8 cellular contexts compared by ENCODE assay signal in the genomic region with DNA sequence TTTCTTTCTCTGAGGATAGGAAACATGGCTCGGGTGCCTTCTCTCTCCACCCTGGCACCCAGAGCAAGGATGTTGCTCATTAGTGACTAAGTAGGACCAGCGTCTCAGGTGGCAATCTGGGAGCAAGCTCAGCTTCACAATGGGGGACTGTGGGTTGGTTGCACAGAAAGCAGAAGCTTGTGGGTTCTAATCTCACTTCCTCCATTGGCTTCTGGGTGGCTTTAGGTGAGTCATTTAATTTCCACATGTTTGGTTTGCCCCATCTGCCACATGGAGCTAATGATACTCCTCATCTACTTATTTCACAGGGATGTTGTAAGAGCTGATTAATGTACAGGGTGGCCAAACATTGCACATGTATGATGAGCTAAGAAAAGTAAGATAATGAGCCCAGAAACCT. TPM values are rescaled to one million over a fixed set of nuclear protein-coding genes. Genes with fewer than 3 reads are reported as not detected.
DNase-seq lines count a peak whose midpoint lies in the region; ATAC-seq, FAIRE-seq and TF ChIP-seq lines count a peak whose summit lies in the region.

No MANE protein-coding gene starts in this region.

- H3K4me3 ChIP-seq in Panc1 (ENCODE audit: low read depth in 2 of 2, low read length in 2 of 2), result no peak overlapping the region
- H3K4me3 ChIP-seq in choroid plexus epithelial cell (ENCODE audit: low read depth, low read length), result no peak overlapping the region
- peak overlapping the region in 1 of 8 donors; percentile 19 for H3K4me3 ChIP-seq in spleen
- H3K4me3 ChIP-seq in H7 (ENCODE audit: insufficient read depth, low read depth, low read length), result no peak overlapping the region

- H3K9me3 ChIP-seq in Panc1 (ENCODE audit: control insufficient read depth, insufficient read depth, low read depth, low read length), result no peaks in the 10 kb centered on the region
- H3K9me3 ChIP-seq in spleen, result peaks cover 0 to 15% (median 0%) of the 10 kb centered on the region in 8 donors

- DNase-seq in Ammon's horn (ENCODE audit: low spot score) (peak; percentile 40), Panc1 (ENCODE audit: low read depth, low spot score) (no peak), choroid plexus epithelial cell (ENCODE audit: low read depth) (peak; percentile 62), spleen (peak; percentile 82), HTR-8/SVneo (ENCODE audit: insufficient read length, low spot score) (no peak), H7 (no peak)

- in situ Hi-C loops in Panc1 (cut with HindIII; ENCODE audit: low pct_unique_long_range_greater_than_20kb, low sequenced_read_pairs), result no loop called here

- no peak for TF ChIP-seq POLR2A in spleen (IDR thresholded peaks at IDR 0.05)

- intact Hi-C loops in Panc1 (cut with micrococcal nuclease; ENCODE audit: unreplicated experiment) (no loop called here), spleen (cut with DNase I; ENCODE audit: low total_unique reads) (no loop called here)

- BruUV-seq in Panc1 (replicated peaks; lab: Mats Ljungman, UMichigan), result no TSS peak

- H3K36me3 ChIP-seq in Panc1 (ENCODE audit: control insufficient read depth, insufficient read depth, low read length) (no peaks in the 10 kb centered on the region), spleen (no peaks in the 10 kb centered on the region), H7 (replicated peaks; ENCODE audit: control insufficient read depth, insufficient read depth, low read length) (no peaks in the 10 kb centered on the region)

- H3K27ac ChIP-seq in Panc1 (ENCODE audit: low read length) (no peak overlapping the region), spleen (peak overlapping the region in 7 of 8 donors; percentile 41 to 82 (median 53))

- FAIRE-seq in HTR-8/SVneo (lab: Jason Lieb, UNC), result no peak

- no peaks in the 10 kb centered on the region for H3K4me1 ChIP-seq in Panc1 (ENCODE audit: control insufficient read depth, insufficient read depth, low read length)
- H3K4me1 ChIP-seq in spleen, result peaks cover 0 to 57% (median 29%) of the 10 kb centered on the region in 6 donors

- no peak for TF ChIP-seq CTCF in Panc1 (IDR thresholded peaks at IDR 0.05)
- TF ChIP-seq CTCF in choroid plexus epithelial cell (conservative IDR thresholded peaks at IDR 0.05; ENCODE audit: low read depth, low read length), result no peak
- TF ChIP-seq CTCF in spleen (IDR thresholded peaks at IDR 0.05 in 8 of 11, conservative IDR thresholded peaks at IDR 0.05 in 3 of 11), result no peak

- POLR2A ChIA-PET in Panc1 (lab: Charles Lee), result no interaction called here

- 13 to 42% (median 25%) methylated on average over 2 of the region's 2 CpGs for WGBS in spleen, 5 donors

- H3K27me3 ChIP-seq in Panc1 (ENCODE audit: control insufficient read depth, insufficient read depth, low read length) (no peaks in the 10 kb centered on the region), spleen (replicated peaks in 1 of 7) (no peaks in the 10 kb centered on the region), H7 (ENCODE audit: control insufficient read depth, insufficient read depth, low read length) (no peaks in the 10 kb centered on the region)

- CTCF ChIA-PET in Panc1 (lab: Charles Lee), result no interaction called here

- ATAC-seq in GM18873 (IDR thresholded peaks at IDR 0.05; ENCODE audit: low FRiP score, unreplicated experiment) (peak; percentile 95), HG03039 (IDR thresholded peaks at IDR 0.05; ENCODE audit: unreplicated experiment) (peak; percentile 93), Panc1 (peak; percentile 48; the same call in 1 of the 2 replicates)

RNA-seq across cellular contexts. Expression of gene AKIRIN2, which starts 54.8 kb away (rescaled TPM):
- 47.6 TPM for total RNA-seq in Panc1 (2021; ENCODE audit: unreplicated experiment)
- polyA plus RNA-seq in Panc1 (2012; ENCODE audit: insufficient read length), result 30.3 TPM
- total RNA-seq in spleen, result 100 to 1,000 TPM in 2 of 7 donors, 10 to 100 TPM in 5; 61.8 to 106 (median 89.4) TPM
- 10 to 100 TPM; 35.1 to 56.2 (median 47.8) TPM for polyA plus RNA-seq in spleen
- 32.9 and 41.6 TPM in 2 replicates for total RNA-seq in H7 (2014; rRNA removed; shearing (Covaris generic))

Comparison
In these comparisons a context has a peak if more than half of its experiments do, and no peak if none do; other contexts are left out.
1. DNase-seq: peak in Ammon's horn (single experiment), choroid plexus epithelial cell (single experiment) and spleen (single experiment); none in Panc1 (single experiment), HTR-8/SVneo (single experiment) and H7 (single experiment).
2. Peak in every context shown above with its lines, with median percentiles within 50 percentile points of each other: ATAC-seq.